11 cellular contexts compared by ENCODE assay signal in the genomic region with DNA sequence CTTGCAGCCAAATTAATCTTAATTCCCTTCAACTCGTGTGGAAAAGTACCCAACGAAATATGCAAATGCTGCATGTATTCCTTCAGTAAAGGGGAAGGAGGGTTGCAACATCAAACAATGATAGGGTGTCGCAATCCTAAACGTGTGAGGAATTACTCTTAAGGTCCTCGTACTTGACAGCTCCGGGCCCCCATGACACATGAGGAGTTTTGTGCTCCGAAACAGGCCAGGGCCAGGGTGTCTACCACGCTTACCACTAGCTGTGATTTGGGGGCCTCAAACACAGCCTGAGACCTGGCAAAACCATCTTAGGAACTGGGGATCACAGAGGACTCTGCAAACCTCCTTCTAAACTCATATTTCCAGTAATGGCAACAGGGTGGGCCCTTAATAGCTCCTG. TPM values are rescaled to one million over a fixed set of nuclear protein-coding genes. Genes with fewer than 3 reads are reported as not detected.
A peak's percentile ranks its signal among the peaks of the same experiment; 100 is the strongest.
DNase-seq lines count a peak whose midpoint lies in the region; ATAC-seq and TF ChIP-seq lines count a peak whose summit lies in the region.
"Had no signal": no experiment of that assay in that cellular context is flagged by ENCODE, and none has a peak within 500 bp of the region (broad histone marks: within the 10 kb centered on the region; RNA-seq: fewer than 3 reads in every experiment).

No MANE protein-coding gene starts in this region.

- H3K27me3 Mint-ChIP-seq in activated CD4-positive, alpha-beta memory T cell treated with anti-CD3 and anti-CD28 coated beads, Interleukin-2, amount 10 ng/mL, durations not matched to agents 7 days and 5 days = peaks cover 7% of the 10 kb centered on the region

- no peak for TF ChIP-seq POLR2A in NB4 (IDR thresholded peaks at IDR 0.05; ENCODE audit: extremely low read depth, insufficient read length)
- TF ChIP-seq POLR2A in breast epithelium (IDR thresholded peaks at IDR 0.05) = no peak
- no peak for TF ChIP-seq POLR2A in right lobe of liver (IDR thresholded peaks at IDR 0.05)

- peaks cover 41% of the 10 kb centered on the region for H3K4me1 Mint-ChIP-seq in activated CD4-positive, alpha-beta memory T cell treated with anti-CD3 and anti-CD28 coated beads, Interleukin-2, amount 10 ng/mL, durations not matched to agents 7 days and 5 days

- TF ChIP-seq CTCF in NB4 (IDR thresholded peaks at IDR 0.05; ENCODE audit: low read depth, low read length) = no peak
- no peak for TF ChIP-seq CTCF in breast epithelium (IDR thresholded peaks at IDR 0.05)
- no peak for TF ChIP-seq CTCF in right lobe of liver (IDR thresholded peaks at IDR 0.05)

- 15% methylated on average over 3 of the region's 8 CpGs for WGBS in right lobe of liver (ENCODE audit: insufficient coverage, low coverage, low lambda C conversion rate, missing lambda C conversion rate)
- 82% methylated on average over 8 of the region's 8 CpGs for WGBS in thymus

- intact Hi-C loops in breast epithelium (cut with DNase I; ENCODE audit: low total_unique reads) (no loop called here), right lobe of liver (cut with DNase I) (loop anchor here in 1 of 2 donors (5.0 kb wide), 1 partner anchor 167 kb away; no protein-coding TSS in a partner anchor)

- H3K36me3 ChIP-seq in breast epithelium (no peaks in the 10 kb centered on the region), right lobe of liver (no peaks in the 10 kb centered on the region), thymus (ENCODE audit: control insufficient read depth, insufficient read depth) (no peaks in the 10 kb centered on the region)

- no peak overlapping the region for H3K27ac Mint-ChIP-seq in activated CD4-positive, alpha-beta memory T cell treated with anti-CD3 and anti-CD28 coated beads, Interleukin-2, amount 10 ng/mL, durations not matched to agents 7 days and 5 days

- H3K4me3 Mint-ChIP-seq in activated CD4-positive, alpha-beta memory T cell treated with anti-CD3 and anti-CD28 coated beads, Interleukin-2, amount 10 ng/mL, durations not matched to agents 7 days and 5 days = no peak overlapping the region

- no peaks in the 10 kb centered on the region for H3K9me3 ChIP-seq in breast epithelium
- H3K9me3 ChIP-seq in right lobe of liver = no peaks in the 10 kb centered on the region
- H3K9me3 ChIP-seq in thymus (ENCODE audit: control insufficient read depth) = no peaks in the 10 kb centered on the region

- no peaks in the 10 kb centered on the region for H3K36me3 Mint-ChIP-seq in activated CD4-positive, alpha-beta memory T cell treated with anti-CD3 and anti-CD28 coated beads, Interleukin-2, amount 10 ng/mL, durations not matched to agents 7 days and 5 days (ENCODE audit: low read depth)

- no peaks in the 10 kb centered on the region for H3K9me3 Mint-ChIP-seq in activated CD4-positive, alpha-beta memory T cell treated with anti-CD3 and anti-CD28 coated beads, Interleukin-2, amount 10 ng/mL, durations not matched to agents 7 days and 5 days

- H3K4me3 ChIP-seq in NB4 (ENCODE audit: low read depth, low read length) = peak overlapping the region; percentile 12
- H3K4me3 ChIP-seq in breast epithelium = peak overlapping the region in 1 of 3 donors; percentile 8
- no peak overlapping the region for H3K4me3 ChIP-seq in right lobe of liver
- H3K4me3 ChIP-seq in thymus (ENCODE audit: low read length) = no peak overlapping the region

- H3K4me1 ChIP-seq in breast epithelium (peaks cover 7 to 20% of the 10 kb centered on the region in 2 donors), right lobe of liver (peaks cover 0 to 12% (median 5%) of the 10 kb centered on the region in 4 donors), thymus (ENCODE audit: control insufficient read depth, insufficient read depth, low read length) (peaks cover 14% of the 10 kb centered on the region)

- DNase-seq in NB4 (ENCODE audit: low read depth) = peak; percentile 97
- DNase-seq in breast epithelium (ENCODE audit: low spot score in 2 of 2) = peak in 1 of 2 donors; percentile 32
- DNase-seq in right lobe of liver = no peak
- DNase-seq in effector CD4-positive, alpha-beta T cell = no peak
- DNase-seq in EL = no peak
- DNase-seq in activated CD4-positive, alpha-beta memory T cell treated with anti-CD3 and anti-CD28 coated beads, Interleukin-2, amount 10 ng/mL, durations not matched to agents 7 days and 5 days = no peak
- DNase-seq: activated T-cell treated with anti-CD3 and anti-CD28 coated beads for 4 hours; cortex of kidney; stimulated activated naive CD8-positive, alpha-beta T cell treated with anti-CD3 and anti-CD28 coated beads, Interleukin-15, Interleukin-2, amounts not matched to agents 100 U/mL and 50 U/mL, for 24 hours had no signal

- ATAC-seq in right lobe of liver (no peak), HG03571 (IDR thresholded peaks at IDR 0.05; ENCODE audit: unreplicated experiment) (no peak)
- ATAC-seq: stimulated activated naive CD8-positive, alpha-beta T cell treated with anti-CD3 and anti-CD28 coated beads, Interleukin-15, Interleukin-2, amounts not matched to agents 100 U/mL and 50 U/mL, for 24 hours had no signal

- H3K27ac ChIP-seq in breast epithelium (peak overlapping the region; percentile 75 to 82), right lobe of liver (peak overlapping the region; percentile 23 to 99 (median 26)), thymus (ENCODE audit: low read depth) (peak overlapping the region; percentile 85)

- POLR2A ChIA-PET in activated CD4-positive, alpha-beta memory T cell treated with anti-CD3 and anti-CD28 coated beads, Interleukin-2, amount 10 ng/mL, durations not matched to agents 7 days and 5 days (lab: Charles Lee) = no interaction called here

- no peaks in the 10 kb centered on the region for H3K27me3 ChIP-seq in breast epithelium
- no peaks in the 10 kb centered on the region for H3K27me3 ChIP-seq in right lobe of liver
- peaks cover 6% of the 10 kb centered on the region for H3K27me3 ChIP-seq in thymus (ENCODE audit: control insufficient read depth, insufficient read depth)

- CTCF ChIA-PET in activated CD4-positive, alpha-beta memory T cell treated with anti-CD3 and anti-CD28 coated beads, Interleukin-2, amount 10 ng/mL, durations not matched to agents 7 days and 5 days (lab: Charles Lee) = interaction anchor here (0.9 to 13.3 kb wide), 7 partner anchors 142 to 230 kb away, joined by 3 to 216 read pairs (median 4); a partner anchor contains a TSS

RNA-seq across cellular contexts. Expression of a gene that starts 20.4 kb away (rescaled TPM):
- 100 to 1,000 TPM; 398 to 629 (median 549) TPM for total RNA-seq in breast epithelium
- 100 to 1,000 TPM in 1 of 6 experiments, 10 to 100 TPM in 4, 1 to 10 TPM in 1; 9.9 to 151 (median 49.5) TPM for total RNA-seq in right lobe of liver
- polyA plus RNA-seq in thymus = 253 TPM
- total RNA-seq in activated CD4-positive, alpha-beta memory T cell treated with anti-CD3 and anti-CD28 coated beads, Interleukin-2, amount 10 ng/mL, durations not matched to agents 7 days and 5 days = 10 to 100 TPM; 49.7 to 53.5 TPM

Comparison
In these comparisons a context has a peak if more than half of its experiments do, and no peak if none do; other contexts are left out.
1. H3K27ac ChIP-seq: peak in every context shown above with its lines; median percentile 85 in thymus; 78 in breast epithelium; 26 in right lobe of liver.